ENCODE assay signal across 23 cellular contexts in the genomic region with DNA sequence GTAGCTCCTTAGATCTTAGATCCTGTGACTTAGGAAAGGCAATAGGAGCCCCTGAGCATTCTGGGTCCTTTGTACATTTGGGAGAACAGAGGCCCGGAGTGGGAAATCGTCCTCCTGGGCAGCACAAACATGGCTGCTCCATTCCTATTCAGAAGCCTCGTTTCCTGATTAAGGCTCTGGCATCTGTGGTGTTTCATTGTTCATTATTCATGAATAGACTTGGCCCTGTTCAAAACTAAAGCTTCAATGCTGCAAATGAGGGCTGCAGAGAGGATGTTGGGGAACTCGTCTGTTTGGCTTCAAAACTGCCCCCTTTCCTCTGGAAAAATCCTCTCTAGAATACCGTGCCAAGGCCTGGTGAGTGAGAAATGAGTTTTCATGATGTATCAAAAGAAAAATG. TPM values are rescaled to one million over a fixed set of nuclear protein-coding genes. Genes with fewer than 3 reads are reported as not detected.
"Had no signal": no experiment of that assay in that cellular context is flagged by ENCODE, and none has a peak within 500 bp of the region (broad histone marks: within the 10 kb centered on the region; RNA-seq: fewer than 3 reads in every experiment).

No MANE protein-coding gene starts in this region.

- H3K27me3 ChIP-seq: brain microvascular endothelial cell, gastrocnemius medialis, vagina had no signal

- H3K36me3 ChIP-seq: brain microvascular endothelial cell, esophagus squamous epithelium, gastrocnemius medialis, transverse colon, vagina, WERI-Rb-1 had no signal

- H3K27ac ChIP-seq: brain microvascular endothelial cell, gastrocnemius medialis, transverse colon, vagina, WERI-Rb-1 had no signal

- DNase-seq: activated CD4-positive, alpha-beta T cell treated with anti-CD3 and anti-CD28 coated beads for 1 hour; activated CD4-positive, alpha-beta T cell treated with anti-CD3 and anti-CD28 coated beads, Interleukin-2, amount 50 U/mL, for 1 hour; activated CD8-positive, alpha-beta T cell treated with anti-CD3 and anti-CD28 coated beads, Interleukin-2, amount 10 ng/mL, durations not matched to agents 7 days and 5 days; activated gamma-delta T cell; aorta; brain microvascular endothelial cell; central memory CD4-positive, alpha-beta T cell; esophagus squamous epithelium; gastrocnemius medialis; mesenchymal stem cell; mucosa of descending colon; stimulated activated CD4-positive, alpha-beta T cell treated with anti-CD3 and anti-CD28 coated beads, Interleukin-2, amount 100 ng/mL, for 48 hours; stimulated activated naive CD4-positive, alpha-beta T cell treated with Interleukin-2 at 50 U/mL for 16 hours; T-helper 1 cell; transverse colon; WERI-Rb-1 had no signal

- H3K9me3 ChIP-seq: esophagus squamous epithelium, gastrocnemius medialis, mucosa of descending colon, transverse colon, vagina had no signal

- H3K4me3 ChIP-seq: esophagus squamous epithelium, gastrocnemius medialis, mucosa of descending colon, transverse colon, vagina had no signal

- ATAC-seq: activated CD8-positive, alpha-beta T cell treated with anti-CD3 and anti-CD28 coated beads, Interleukin-2, amount 10 ng/mL, durations not matched to agents 7 days and 5 days; gastrocnemius medialis; left lobe of liver; mucosa of descending colon had no signal

RNA-seq across cellular contexts. Expression of a gene that starts 3.4 kb away (rescaled TPM):
- total RNA-seq: activated CD8-positive, alpha-beta T cell treated with anti-CD3 and anti-CD28 coated beads, Interleukin-2, amount 10 ng/mL, durations not matched to agents 7 days and 5 days; activated T-helper 1 cell treated with anti-CD3 and anti-CD28 coated beads, Interleukin-12 subunit alpha, Interleukin-12 subunit beta, Interleukin-2, Interleukin-4 antibody, amounts not matched to agents 30 ng/mL and 10 ng/mL and 1 ng/mL, durations not matched to agents 14 hours and 24 hours and 36 hours had no signal

RNA-seq across cellular contexts. Expression of a gene that starts 3.5 kb away (rescaled TPM):
- total RNA-seq: activated CD8-positive, alpha-beta T cell treated with anti-CD3 and anti-CD28 coated beads, Interleukin-2, amount 10 ng/mL, durations not matched to agents 7 days and 5 days; activated T-helper 1 cell treated with anti-CD3 and anti-CD28 coated beads, Interleukin-12 subunit alpha, Interleukin-12 subunit beta, Interleukin-2, Interleukin-4 antibody, amounts not matched to agents 30 ng/mL and 10 ng/mL and 1 ng/mL, durations not matched to agents 14 hours and 24 hours and 36 hours; aorta; esophagus squamous epithelium; gastrocnemius medialis; left lobe of liver; mucosa of descending colon; osteoblast; progenitor cell of endocrine pancreas; subcutaneous adipose tissue; transverse colon; vagina had no signal
- polyA plus RNA-seq: aorta, neural cell had no signal
